ENCODE assay signal across 8 cellular contexts in the genomic region with DNA sequence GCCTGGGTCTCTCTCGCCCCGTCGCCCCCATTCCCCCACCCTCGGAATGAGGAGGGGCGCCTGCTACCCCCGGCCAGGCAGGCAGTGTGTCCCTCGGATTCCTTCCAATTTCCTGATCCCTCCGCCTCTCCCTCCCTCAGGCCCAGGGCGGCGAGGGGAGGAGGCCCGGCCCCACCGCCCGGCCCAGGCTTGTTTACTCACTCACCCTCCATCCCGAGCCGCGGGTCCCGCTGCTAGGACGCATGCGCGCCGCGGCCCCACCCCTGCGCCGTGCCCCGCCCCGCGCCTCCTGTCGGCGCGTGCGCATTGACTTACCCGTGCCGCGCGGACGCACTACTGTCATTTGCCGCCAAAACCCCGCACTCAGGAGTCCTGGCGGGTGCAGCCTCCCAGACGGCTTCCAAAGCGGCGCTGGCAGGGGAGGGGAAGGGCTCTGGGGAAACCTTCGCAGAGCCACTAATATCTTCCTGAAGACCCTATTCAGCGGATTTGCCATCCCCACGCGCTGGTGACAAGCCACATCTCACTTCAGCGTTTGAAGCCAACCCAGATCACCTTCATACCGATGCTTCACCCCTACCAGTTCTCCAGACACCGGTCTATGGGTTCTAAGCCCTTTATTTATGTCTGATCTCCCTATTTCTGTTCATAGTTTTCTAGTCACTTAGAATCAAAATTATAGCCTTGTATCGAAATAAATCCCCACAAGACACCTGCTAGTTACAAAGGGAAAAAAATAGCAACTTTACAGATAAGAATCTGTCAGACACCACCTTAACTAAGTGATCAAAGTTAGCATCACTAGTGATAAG. TPM values are rescaled to one million over a fixed set of nuclear protein-coding genes. Genes with fewer than 3 reads are reported as not detected.
DNase-seq lines count a peak whose midpoint lies in the region; ATAC-seq, FAIRE-seq and TF ChIP-seq lines count a peak whose summit lies in the region.

A gene (minus strand): TSS at position 235 of the 812 bp plus-strand sequence. CDS start 16,099 bp downstream, outside the sequence.

- no peaks in the 10 kb centered on the region for H4K20me1 ChIP-seq in keratinocyte (ENCODE audit: control insufficient read depth, extremely low read depth, insufficient read depth, low read length)

- no peaks in the 10 kb centered on the region for H3K9me1 ChIP-seq in keratinocyte (ENCODE audit: control insufficient read depth, extremely low read depth, insufficient read depth, low read length)

- peak within 1 kb of the TSS; percentile 76 for H3K27ac ChIP-seq in keratinocyte (ENCODE audit: control insufficient read depth, insufficient read depth, low read length)

- no peaks in the 10 kb centered on the region for H3K36me3 ChIP-seq in keratinocyte (ENCODE audit: control insufficient read depth in 2 of 2, extremely low read depth in 1 of 2, insufficient read depth in 2 of 2, low read length in 2 of 2)

- H3K27me3 ChIP-seq in keratinocyte (ENCODE audit: control insufficient read depth, extremely low read depth, insufficient read depth, low read length): no peaks in the 10 kb centered on the region

- peak within 1 kb of the TSS; percentile 99 for H3K4me2 ChIP-seq in keratinocyte (ENCODE audit: control insufficient read depth, extremely low read depth, insufficient read depth, low read depth, low read length)

- FAIRE-seq in keratinocyte (lab: Jason Lieb, UNC): no peak

- ATAC-seq in HG03342 (IDR thresholded peaks at IDR 0.05; ENCODE audit: unreplicated experiment): peak; percentile 83

- H2AFZ ChIP-seq in keratinocyte (ENCODE audit: control insufficient read depth, low read length): peak within 1 kb of the TSS; percentile 86

- peak; percentile 71 for TF ChIP-seq POLR2A in GM18951 (IDR thresholded peaks at IDR 0.05; ENCODE audit: extremely low read depth, insufficient read depth, insufficient read length)

- H3K4me3 ChIP-seq in keratinocyte (ENCODE audit: control insufficient read depth in 2 of 3, extremely low read depth in 1 of 3, insufficient read depth in 2 of 3, low read depth in 1 of 3, low read length in 3 of 3): peak within 1 kb of the TSS; percentile 65 to 83 (median 80)

- H3K79me2 ChIP-seq in keratinocyte (ENCODE audit: control insufficient read depth, insufficient read depth, low read length): peaks cover 5% of the 10 kb centered on the region

- no peaks in the 10 kb centered on the region for H3K9me3 ChIP-seq in keratinocyte (ENCODE audit: control insufficient read depth, low read depth, low read length)

- no peak for TF ChIP-seq CTCF in keratinocyte (optimal IDR thresholded peaks at IDR 0.05 in 1 of 3, IDR thresholded peaks at IDR 0.05 in 1 of 3, conservative IDR thresholded peaks at IDR 0.05 in 1 of 3; ENCODE audit: extremely low read depth in 1 of 3, insufficient read depth in 2 of 3, low read length in 3 of 3)

- dilution Hi-C loops in keratinocyte (cut with MboI; ENCODE audit: extremely low pct_ligation_motif_present, low sequenced_read_pairs): no loop called here

- peak; percentile 100 for DNase-seq in AG08395 (ENCODE audit: low spot score)
- DNase-seq in NCI-H510A (lab: John Stamatoyannopoulos, UW): peak; percentile 93
- DNase-seq in activated CD4-positive, alpha-beta T cell treated with anti-CD3 and anti-CD28 coated beads for 1 hour: peak; percentile 89
- peak; percentile 23 to 72 for DNase-seq in cerebellar nuclear complex (lab: John Stamatoyannopoulos, UW)
- peak; percentile 45 for DNase-seq in keratinocyte (ENCODE audit: low read depth, low spot score)
- peak; percentile 80 to 86 (median 86) for DNase-seq in stimulated activated CD4-positive, alpha-beta T cell treated with anti-CD3 and anti-CD28 coated beads, Interleukin-12 subunit alpha, Interleukin-12 subunit beta, amount 100 ng/mL, for 48 hours (ENCODE audit: low read depth in 2 of 3, low spot score in 1 of 3)

- H3K4me1 ChIP-seq in keratinocyte (ENCODE audit: control insufficient read depth, extremely low read depth, insufficient read depth, low read length): peaks cover 8% of the 10 kb centered on the region

- H3K9ac ChIP-seq in keratinocyte (ENCODE audit: control insufficient read depth, extremely low read depth, insufficient read depth, low read length): peak within 1 kb of the TSS; percentile 86

- in situ Hi-C loops in GM18951 (cut with MboI; ENCODE audit: low sequenced_read_pairs, unreplicated experiment): no loop called here

RNA-seq across cellular contexts. Expression of the gene that starts here (rescaled TPM):
- 13.6 to 18.4 TPM (median 18.3 TPM) in 3 replicates for polyA plus RNA-seq in keratinocyte
- 19.8 TPM for polyA plus RNA-seq in keratinocyte (2011; ENCODE audit: low read depth)
- 6.7 and 9.7 TPM in 2 replicates for polyA plus RNA-seq in keratinocyte (2011; cell fraction: cytosol; rRNA removed)
- polyA plus RNA-seq in keratinocyte (2011; cell fraction: nucleus; rRNA removed): 93.1 and 102 TPM in 2 replicates
- polyA plus RNA-seq in keratinocyte (2012; ENCODE audit: low replicate concordance): 6.7 and 16.7 TPM in 2 replicates
- 24.2 to 35.1 TPM (median 30.9 TPM) in 3 replicates for polyA minus RNA-seq in keratinocyte
- 6.9 TPM for polyA minus RNA-seq in keratinocyte (2011; cell fraction: cytosol; rRNA and poly(A)+ RNA removed)
- 15.0 and 27.4 TPM in 2 replicates for polyA minus RNA-seq in keratinocyte (2011; cell fraction: nucleus; rRNA and poly(A)+ RNA removed)

Comparison
In these comparisons a context has a peak if more than half of its experiments do, and no peak if none do; other contexts are left out.
1. Peak in every context shown above with its lines: DNase-seq, ATAC-seq, H3K4me3 ChIP-seq and H3K27ac ChIP-seq.
2. DNase-seq: peak in every context shown above with its lines; median percentile 100 in AG08395; 93 in NCI-H510A; 89 in activated CD4-positive, alpha-beta T cell treated with anti-CD3 and anti-CD28 coated beads for 1 hour; 86 in stimulated activated CD4-positive, alpha-beta T cell treated with anti-CD3 and anti-CD28 coated beads, Interleukin-12 subunit alpha, Interleukin-12 subunit beta, amount 100 ng/mL, for 48 hours; 48 in cerebellar nuclear complex; 45 in keratinocyte.